13 cellular contexts compared by ENCODE assay signal in the genomic region with DNA sequence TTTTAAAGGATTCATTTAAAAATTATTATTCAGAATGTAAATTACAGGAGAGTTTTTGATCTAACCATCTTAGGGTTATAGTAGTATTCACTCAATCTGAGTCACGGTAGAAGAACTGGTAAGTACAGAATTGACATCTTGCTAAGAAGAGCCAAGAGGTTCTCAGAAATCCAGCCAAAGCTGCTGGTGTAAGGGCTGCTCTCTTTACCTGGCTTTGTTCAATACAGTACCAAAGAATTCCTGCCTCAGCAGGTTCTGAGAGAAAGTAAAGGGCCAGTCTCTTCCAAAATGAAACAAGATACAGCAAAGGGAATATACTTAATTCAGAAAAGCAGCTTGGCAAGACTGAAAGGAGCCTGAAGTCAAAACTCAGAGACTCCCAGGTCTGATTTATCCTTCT.
DNase-seq lines count a peak whose midpoint lies in the region; ATAC-seq and TF ChIP-seq lines count a peak whose summit lies in the region.
"Had no signal": no experiment of that assay in that cellular context is flagged by ENCODE, and none has a peak within 500 bp of the region (broad histone marks: within the 10 kb centered on the region; RNA-seq: fewer than 3 reads in every experiment).

No MANE protein-coding gene starts in this region.

- peak overlapping the region; percentile 22 for H3K27ac ChIP-seq in CD4-positive, alpha-beta memory T cell (ENCODE audit: low read depth, low read length)
- H3K27ac ChIP-seq in left lung = peak overlapping the region in 1 of 2 donors; percentile 46
- H3K27ac ChIP-seq: right lobe of liver, SK-N-MC, testis had no signal

- H3K36me3 ChIP-seq in CD4-positive, alpha-beta memory T cell (ENCODE audit: insufficient read depth, low read length) = no peaks in the 10 kb centered on the region
- no peaks in the 10 kb centered on the region for H3K36me3 ChIP-seq in left lung
- H3K36me3 ChIP-seq: right lobe of liver had no signal

- in situ Hi-C loops in G401 (cut with HindIII; ENCODE audit: low sequenced_read_pairs) = no loop called here
- in situ Hi-C loops in ACHN (cut with HindIII; ENCODE audit: low pct_ligation_motif_present, low pct_unique_long_range_greater_than_20kb, low sequenced_read_pairs) = no loop called here

- ATAC-seq in left lung (peak; percentile 78), GM21526 (IDR thresholded peaks at IDR 0.05; ENCODE audit: low FRiP score, unreplicated experiment) (no peak)

- peaks cover 0 to 4% of the 10 kb centered on the region in 2 donors for H3K36me3 Mint-ChIP-seq in CD4-positive, alpha-beta memory T cell
- peaks cover 6% of the 10 kb centered on the region for H3K36me3 Mint-ChIP-seq in activated CD4-positive, alpha-beta memory T cell treated with anti-CD3 and anti-CD28 coated beads, Interleukin-2, amount 10 ng/mL, durations not matched to agents 7 days and 5 days (ENCODE audit: low read depth)

- H3K27me3 Mint-ChIP-seq in CD4-positive, alpha-beta memory T cell = no peaks in the 10 kb centered on the region
- no peaks in the 10 kb centered on the region for H3K27me3 Mint-ChIP-seq in activated CD4-positive, alpha-beta memory T cell treated with anti-CD3 and anti-CD28 coated beads, Interleukin-2, amount 10 ng/mL, durations not matched to agents 7 days and 5 days

- no peaks in the 10 kb centered on the region for H3K9me3 Mint-ChIP-seq in CD4-positive, alpha-beta memory T cell
- peaks cover 3% of the 10 kb centered on the region for H3K9me3 Mint-ChIP-seq in activated CD4-positive, alpha-beta memory T cell treated with anti-CD3 and anti-CD28 coated beads, Interleukin-2, amount 10 ng/mL, durations not matched to agents 7 days and 5 days

- peak overlapping the region; percentile 65 to 89 (median 86) for H3K27ac Mint-ChIP-seq in CD4-positive, alpha-beta memory T cell
- H3K27ac Mint-ChIP-seq in activated CD4-positive, alpha-beta memory T cell treated with anti-CD3 and anti-CD28 coated beads, Interleukin-2, amount 10 ng/mL, durations not matched to agents 7 days and 5 days = peak overlapping the region; percentile 77

- H3K4me1 ChIP-seq in CD4-positive, alpha-beta memory T cell (ENCODE audit: insufficient read depth, low read length) = peaks cover 85% of the 10 kb centered on the region
- peaks cover 0 to 13% of the 10 kb centered on the region in 2 donors for H3K4me1 ChIP-seq in left lung

- H3K4me3 ChIP-seq in CD4-positive, alpha-beta memory T cell (ENCODE audit: low read length in 2 of 2) = no peak overlapping the region
- H3K4me3 ChIP-seq in left lung = no peak overlapping the region
- H3K4me3 ChIP-seq: right lobe of liver, SK-N-MC, testis had no signal

- POLR2A ChIA-PET in CD4-positive, alpha-beta memory T cell (lab: Charles Lee; ENCODE audit: partially characterized antibody) = interaction anchor here (1.0 to 1.9 kb wide), 3 partner anchors 9 to 19 kb away, joined by 3 to 10 read pairs (median 4); no protein-coding TSS in a partner anchor
- POLR2A ChIA-PET in activated CD4-positive, alpha-beta memory T cell treated with anti-CD3 and anti-CD28 coated beads, Interleukin-2, amount 10 ng/mL, durations not matched to agents 7 days and 5 days (lab: Charles Lee) = interaction anchor here (0.7 to 6.3 kb wide), 4 partner anchors 11 to 194 kb away, joined by 3 to 59 read pairs (median 5); no protein-coding TSS in a partner anchor

- H3K4me1 Mint-ChIP-seq in CD4-positive, alpha-beta memory T cell = peaks cover 63 to 89% (median 79%) of the 10 kb centered on the region in 4 donors
- H3K4me1 Mint-ChIP-seq in activated CD4-positive, alpha-beta memory T cell treated with anti-CD3 and anti-CD28 coated beads, Interleukin-2, amount 10 ng/mL, durations not matched to agents 7 days and 5 days = peaks cover 78% of the 10 kb centered on the region

- intact Hi-C loops in CD4-positive, alpha-beta memory T cell (cut with micrococcal nuclease) = loop anchor here (2.0 to 5.0 kb wide), 2 partner anchors 14 to 45 kb away; no protein-coding TSS in a partner anchor
- intact Hi-C loops in left lung (cut with DNase I) = no loop called here

- no peaks in the 10 kb centered on the region for H3K9me3 ChIP-seq in CD4-positive, alpha-beta memory T cell (ENCODE audit: control insufficient read depth in 1 of 2, low read length in 2 of 2)
- no peaks in the 10 kb centered on the region for H3K9me3 ChIP-seq in left lung
- H3K9me3 ChIP-seq: right lobe of liver, testis had no signal

- DNase-seq in CD4-positive, alpha-beta memory T cell = no peak
- DNase-seq in G401 (ENCODE audit: low spot score) (peak; percentile 52), left lung (no peak), inferior parietal cortex (ENCODE audit: extremely low spot score) (no peak), NCI-H2171 (lab: John Stamatoyannopoulos, UW) (no peak), ACHN (no peak)
- DNase-seq in activated CD4-positive, alpha-beta memory T cell treated with anti-CD3 and anti-CD28 coated beads, Interleukin-2, amount 10 ng/mL, durations not matched to agents 7 days and 5 days = no peak
- DNase-seq: NCI-H1417; NK-92 treated with Interleukin-12 subunit alpha and Interleukin-12 subunit beta, amount 100 ng/mL, for 24 hours; right lobe of liver; testis had no signal

- no peaks in the 10 kb centered on the region for H3K27me3 ChIP-seq in CD4-positive, alpha-beta memory T cell (ENCODE audit: insufficient read depth, low read length)
- no peaks in the 10 kb centered on the region for H3K27me3 ChIP-seq in left lung
- H3K27me3 ChIP-seq: right lobe of liver, testis had no signal

- no peak for TF ChIP-seq CTCF in left lung (IDR thresholded peaks at IDR 0.05)

- H3K4me3 Mint-ChIP-seq in CD4-positive, alpha-beta memory T cell = peak overlapping the region; percentile 45 to 82 (median 68)
- peak overlapping the region; percentile 28 for H3K4me3 Mint-ChIP-seq in activated CD4-positive, alpha-beta memory T cell treated with anti-CD3 and anti-CD28 coated beads, Interleukin-2, amount 10 ng/mL, durations not matched to agents 7 days and 5 days

- CTCF ChIA-PET in CD4-positive, alpha-beta memory T cell (lab: Charles Lee; ENCODE audit: partially characterized antibody) = interaction anchor here (1.0 kb wide), 2 partner anchors 11 to 13 kb away, joined by 3 to 4 read pairs; no protein-coding TSS in a partner anchor
- CTCF ChIA-PET in activated CD4-positive, alpha-beta memory T cell treated with anti-CD3 and anti-CD28 coated beads, Interleukin-2, amount 10 ng/mL, durations not matched to agents 7 days and 5 days (lab: Charles Lee) = no interaction called here
